9 cellular contexts compared by ENCODE assay signal in the genomic region with DNA sequence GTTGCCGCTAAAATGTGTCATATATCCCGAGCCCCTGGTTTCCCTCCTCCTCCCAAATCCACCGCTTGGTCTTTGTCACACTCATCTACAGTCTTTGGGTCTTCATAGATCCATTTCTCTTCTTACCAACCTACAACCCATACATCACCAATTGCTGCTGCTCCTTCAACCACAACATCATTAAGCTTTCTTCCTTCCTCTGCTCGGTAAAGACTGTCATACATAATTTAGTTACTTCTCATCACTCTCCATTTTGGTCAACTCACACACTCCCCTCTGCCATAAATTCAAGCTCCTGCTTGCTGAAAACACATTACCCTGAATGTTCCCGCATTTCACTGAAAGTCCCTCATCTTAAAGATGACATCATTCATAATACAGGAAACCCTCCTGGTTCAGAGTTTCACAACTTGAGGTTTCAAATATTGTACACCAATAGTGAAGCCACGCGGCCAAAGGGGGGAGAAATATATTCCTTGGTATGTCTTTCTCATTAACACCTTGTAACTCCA. TPM values are rescaled to one million over a fixed set of nuclear protein-coding genes. Genes with fewer than 3 reads are reported as not detected.
A peak's percentile ranks its signal among the peaks of the same experiment; 100 is the strongest.
DNase-seq lines count a peak whose midpoint lies in the region; ATAC-seq and TF ChIP-seq lines count a peak whose summit lies in the region.
"Had no signal": no experiment of that assay in that cellular context is flagged by ENCODE, and none has a peak within 500 bp of the region (broad histone marks: within the 10 kb centered on the region; RNA-seq: fewer than 3 reads in every experiment).

No MANE protein-coding gene starts in this region.

- ATAC-seq in HG03354 (IDR thresholded peaks at IDR 0.05; ENCODE audit: poor library complexity, severe bottlenecking, unreplicated experiment), result peak; percentile 15
- peak; percentile 29 for ATAC-seq in stimulated activated naive CD8-positive, alpha-beta T cell treated with anti-CD3 and anti-CD28 coated beads, Interleukin-15, amount 100 ng/mL, for 72 hours
- ATAC-seq in omental fat pad (ENCODE audit: low FRiP score), result no peak

- CTCF ChIA-PET in activated naive CD4-positive, alpha-beta T cell treated with anti-CD3 and anti-CD28 coated beads, Interleukin-2, amount 10 ng/mL, durations not matched to agents 7 days and 5 days (lab: Charles Lee), result interaction anchor here (2.0 kb wide), 1 partner anchor 18 kb away, joined by 5 read pairs; no protein-coding TSS in a partner anchor

- DNase-seq in activated T-cell treated with anti-CD3 and anti-CD28 coated beads for 24 hours (ENCODE audit: low read depth) (peak; percentile 8), activated T-cell treated with anti-CD3 and anti-CD28 coated beads for 4 hours (no peak), omental fat pad (ENCODE audit: low spot score) (no peak), putamen (ENCODE audit: low spot score) (no peak), left ventricle myocardium inferior (no peak)
- DNase-seq in activated naive CD4-positive, alpha-beta T cell treated with anti-CD3 and anti-CD28 coated beads, Interleukin-2, amount 10 ng/mL, durations not matched to agents 7 days and 5 days, result peak; percentile 31
- DNase-seq in stimulated activated naive CD8-positive, alpha-beta T cell treated with anti-CD3 and anti-CD28 coated beads, Interleukin-15, amount 100 ng/mL, for 72 hours, result peak; percentile 7 to 52

- peaks cover 15% of the 10 kb centered on the region for H3K27me3 Mint-ChIP-seq in activated naive CD4-positive, alpha-beta T cell treated with anti-CD3 and anti-CD28 coated beads, Interleukin-2, amount 10 ng/mL, durations not matched to agents 7 days and 5 days
- H3K27me3 Mint-ChIP-seq in stimulated activated naive CD8-positive, alpha-beta T cell treated with anti-CD3 and anti-CD28 coated beads, Interleukin-15, amount 100 ng/mL, for 72 hours, result no peaks in the 10 kb centered on the region

- H3K27me3 ChIP-seq in left ventricle myocardium inferior (ENCODE audit: low read depth), result no peaks in the 10 kb centered on the region
- H3K27me3 ChIP-seq: SJSA1 had no signal

- no peak overlapping the region for H3K4me3 ChIP-seq in left ventricle myocardium inferior

- peaks cover 10% of the 10 kb centered on the region for H3K36me3 Mint-ChIP-seq in activated naive CD4-positive, alpha-beta T cell treated with anti-CD3 and anti-CD28 coated beads, Interleukin-2, amount 10 ng/mL, durations not matched to agents 7 days and 5 days

- no peaks in the 10 kb centered on the region for H3K9me3 Mint-ChIP-seq in activated naive CD4-positive, alpha-beta T cell treated with anti-CD3 and anti-CD28 coated beads, Interleukin-2, amount 10 ng/mL, durations not matched to agents 7 days and 5 days
- no peaks in the 10 kb centered on the region for H3K9me3 Mint-ChIP-seq in stimulated activated naive CD8-positive, alpha-beta T cell treated with anti-CD3 and anti-CD28 coated beads, Interleukin-15, amount 100 ng/mL, for 72 hours

- peak overlapping the region; percentile 93 for H3K27ac Mint-ChIP-seq in activated naive CD4-positive, alpha-beta T cell treated with anti-CD3 and anti-CD28 coated beads, Interleukin-2, amount 10 ng/mL, durations not matched to agents 7 days and 5 days
- peak overlapping the region; percentile 59 to 96 for H3K27ac Mint-ChIP-seq in stimulated activated naive CD8-positive, alpha-beta T cell treated with anti-CD3 and anti-CD28 coated beads, Interleukin-15, amount 100 ng/mL, for 72 hours

- peak overlapping the region; percentile 67 for H3K4me3 Mint-ChIP-seq in activated naive CD4-positive, alpha-beta T cell treated with anti-CD3 and anti-CD28 coated beads, Interleukin-2, amount 10 ng/mL, durations not matched to agents 7 days and 5 days
- H3K4me3 Mint-ChIP-seq in stimulated activated naive CD8-positive, alpha-beta T cell treated with anti-CD3 and anti-CD28 coated beads, Interleukin-15, amount 100 ng/mL, for 72 hours, result peak overlapping the region; percentile 63 to 77

- H3K4me1 ChIP-seq in left ventricle myocardium inferior, result peaks cover 25% of the 10 kb centered on the region

- intact Hi-C loops in left ventricle myocardium inferior (cut with micrococcal nuclease), result no loop called here

- H3K9me3 ChIP-seq in left ventricle myocardium inferior (replicated peaks), result no peaks in the 10 kb centered on the region
- H3K9me3 ChIP-seq: SJSA1 had no signal

- peaks cover 14% of the 10 kb centered on the region for H3K36me3 ChIP-seq in left ventricle myocardium inferior

- H3K4me1 Mint-ChIP-seq in activated naive CD4-positive, alpha-beta T cell treated with anti-CD3 and anti-CD28 coated beads, Interleukin-2, amount 10 ng/mL, durations not matched to agents 7 days and 5 days, result peaks cover 37% of the 10 kb centered on the region
- H3K4me1 Mint-ChIP-seq in stimulated activated naive CD8-positive, alpha-beta T cell treated with anti-CD3 and anti-CD28 coated beads, Interleukin-15, amount 100 ng/mL, for 72 hours, result peaks cover 42% of the 10 kb centered on the region

- TF ChIP-seq CTCF in omental fat pad (IDR thresholded peaks at IDR 0.05), result no peak
- no peak for TF ChIP-seq CTCF in left ventricle myocardium inferior (IDR thresholded peaks at IDR 0.05; ENCODE audit: borderline replicate concordance)

- no peak overlapping the region for H3K27ac ChIP-seq in left ventricle myocardium inferior (replicated peaks)

RNA-seq across cellular contexts. Expression of gene DCTD, which starts 1.7 kb away (rescaled TPM):
- total RNA-seq in omental fat pad (10 to 100 TPM; 43.3 to 79.0 (median 53.1) TPM), left ventricle myocardium inferior (44.2 TPM)

Comparison
In these comparisons a context has a peak if more than half of its experiments do, and no peak if none do; other contexts are left out.
1. DNase-seq: peak in activated T-cell treated with anti-CD3 and anti-CD28 coated beads for 24 hours (single experiment), activated naive CD4-positive, alpha-beta T cell treated with anti-CD3 and anti-CD28 coated beads, Interleukin-2, amount 10 ng/mL, durations not matched to agents 7 days and 5 days (single experiment) and stimulated activated naive CD8-positive, alpha-beta T cell treated with anti-CD3 and anti-CD28 coated beads, Interleukin-15, amount 100 ng/mL, for 72 hours (2 of 2); none in activated T-cell treated with anti-CD3 and anti-CD28 coated beads for 4 hours (single experiment), omental fat pad (single experiment), putamen (single experiment) and left ventricle myocardium inferior (single experiment).